In genomic region chr11:133895551-133895950, GRCh38 we compare ENCODE assay signal across 1 cellular context.
TF ChIP-seq lines count a peak whose summit lies in the region.

No MANE protein-coding gene starts in this region.

TF ChIP-seq in H1, 55 proteins besides CTCF, POLR2A, EP300 and RAD21 (continued from another document):
- no peak for TF ChIP-seq NANOG (IDR thresholded peaks at IDR 0.05; ENCODE audit: insufficient read depth, low read depth, low read length, poor library complexity, severe bottlenecking)
